11 cellular contexts compared by ENCODE assay signal in genomic region chr6:169726049-169726400, GRCh38. TPM values are rescaled to one million over a fixed set of nuclear protein-coding genes. Genes with fewer than 3 reads are reported as not detected.
A peak's percentile ranks its signal among the peaks of the same experiment; 100 is the strongest.
DNase-seq lines count a peak whose midpoint lies in the region; ATAC-seq and TF ChIP-seq lines count a peak whose summit lies in the region.
"Had no signal": no experiment of that assay in that cellular context is flagged by ENCODE, and none has a peak within 500 bp of the region (broad histone marks: within the 10 kb centered on the region; RNA-seq: fewer than 3 reads in every experiment).

No MANE protein-coding gene starts in this region.

- intact Hi-C loops in CD4-positive, alpha-beta memory T cell (cut with micrococcal nuclease) = no loop called here
- intact Hi-C loops in adrenal gland (cut with DNase I) = no loop called here
- intact Hi-C loops in natural killer cell (cut with micrococcal nuclease) = no loop called here
- intact Hi-C loops in posterior cingulate gyrus (cut with DNase I) = no loop called here

- no peak overlapping the region for H3K4me3 ChIP-seq in CD4-positive, alpha-beta memory T cell (ENCODE audit: low read length in 2 of 2)
- peak overlapping the region; percentile 82 for H3K4me3 ChIP-seq in HUES48 (ENCODE audit: low read depth, low read length)
- peak overlapping the region in 1 of 4 donors; percentile 90 for H3K4me3 ChIP-seq in adrenal gland
- H3K4me3 ChIP-seq: MG63 had no signal

- H3K4me1 ChIP-seq in CD4-positive, alpha-beta memory T cell (ENCODE audit: insufficient read depth, low read length) = peaks cover 28% of the 10 kb centered on the region
- peaks cover 17% of the 10 kb centered on the region for H3K4me1 ChIP-seq in HUES48 (ENCODE audit: control insufficient read depth, insufficient read depth, low read length)
- H3K4me1 ChIP-seq in adrenal gland (replicated peaks in 1 of 2) = peaks cover 10 to 31% of the 10 kb centered on the region in 2 donors

- POLR2A ChIA-PET in CD4-positive, alpha-beta memory T cell (lab: Charles Lee; ENCODE audit: partially characterized antibody) = interaction anchor here (6.4 to 18.2 kb wide), 3 partner anchors 17 to 25 kb away, joined by 55 to 279 read pairs (median 100); partner anchors contain the start of genes C6orf120, DYNLT2, ERMARD and WDR27

- H3K36me3 ChIP-seq in CD4-positive, alpha-beta memory T cell (ENCODE audit: insufficient read depth, low read length) = no peaks in the 10 kb centered on the region
- H3K36me3 ChIP-seq in HUES48 (ENCODE audit: control insufficient read depth, insufficient read depth, low read length) = no peaks in the 10 kb centered on the region
- no peaks in the 10 kb centered on the region for H3K36me3 ChIP-seq in adrenal gland (replicated peaks in 1 of 2)
- H3K36me3 ChIP-seq: MG63, tibial nerve had no signal

- H3K27ac ChIP-seq in CD4-positive, alpha-beta memory T cell (ENCODE audit: low read depth, low read length) = no peak overlapping the region
- no peak overlapping the region for H3K27ac ChIP-seq in HUES48 (ENCODE audit: low read depth, low read length)
- H3K27ac ChIP-seq in adrenal gland = peak overlapping the region in 4 of 5 donors; percentile 93 to 99 (median 96)
- H3K27ac ChIP-seq: HL-60 had no signal

- no peaks in the 10 kb centered on the region for H3K9me3 Mint-ChIP-seq in CD4-positive, alpha-beta memory T cell
- no peaks in the 10 kb centered on the region for H3K9me3 Mint-ChIP-seq in natural killer cell

- H3K4me3 Mint-ChIP-seq in CD4-positive, alpha-beta memory T cell = peak overlapping the region; percentile 84 to 94 (median 88)
- H3K4me3 Mint-ChIP-seq in natural killer cell = peak overlapping the region; percentile 80

- ATAC-seq in natural killer cell (no peak), GM21786 (IDR thresholded peaks at IDR 0.05; ENCODE audit: unreplicated experiment) (no peak)

- H3K9ac ChIP-seq in HUES48 (ENCODE audit: low read depth, low read length) = no peak overlapping the region

- peak overlapping the region in 6 of 7 donors; percentile 58 to 94 (median 93) for H3K27ac Mint-ChIP-seq in CD4-positive, alpha-beta memory T cell
- H3K27ac Mint-ChIP-seq in natural killer cell = peak overlapping the region; percentile 1 to 29

- H3K4me1 Mint-ChIP-seq in CD4-positive, alpha-beta memory T cell = peaks cover 16 to 35% (median 24%) of the 10 kb centered on the region in 4 donors
- H3K4me1 Mint-ChIP-seq in natural killer cell = peaks cover 12 to 16% of the 10 kb centered on the region in 2 donors

- TF ChIP-seq CTCF in adrenal gland (IDR thresholded peaks at IDR 0.05) (no peak), natural killer cell (IDR thresholded peaks at IDR 0.05) (no peak)

- WGBS in adrenal gland, 4 donors = 80 to 100% (median 87%) methylated on average over 1 of the region's 1 CpG

- peaks cover 0 to 10% of the 10 kb centered on the region in 2 donors for H3K36me3 Mint-ChIP-seq in CD4-positive, alpha-beta memory T cell
- no peaks in the 10 kb centered on the region for H3K36me3 Mint-ChIP-seq in natural killer cell

- CTCF ChIA-PET in CD4-positive, alpha-beta memory T cell (lab: Charles Lee; ENCODE audit: partially characterized antibody) = no interaction called here

- H3K9me3 ChIP-seq in CD4-positive, alpha-beta memory T cell (ENCODE audit: control insufficient read depth in 1 of 2, low read length in 2 of 2) = no peaks in the 10 kb centered on the region
- no peaks in the 10 kb centered on the region for H3K9me3 ChIP-seq in HUES48 (ENCODE audit: control insufficient read depth, insufficient read depth, low read length)
- H3K9me3 ChIP-seq in adrenal gland (replicated peaks in 1 of 3) = no peaks in the 10 kb centered on the region
- H3K9me3 ChIP-seq: MG63, tibial nerve had no signal

- no peaks in the 10 kb centered on the region for H3K27me3 ChIP-seq in CD4-positive, alpha-beta memory T cell (ENCODE audit: insufficient read depth, low read length)
- H3K27me3 ChIP-seq in HUES48 (ENCODE audit: control insufficient read depth, insufficient read depth, low read length) (peaks cover 7% of the 10 kb centered on the region; the same call in 1 of the 2 replicates), adrenal gland (no peaks in the 10 kb centered on the region)
- H3K27me3 ChIP-seq: MG63, tibial nerve had no signal

- no peak for DNase-seq in CD4-positive, alpha-beta memory T cell
- no peak for DNase-seq in adrenal gland
- no peak for DNase-seq in natural killer cell
- DNase-seq in NCI-H526 (lab: John Stamatoyannopoulos, UW) = no peak
- DNase-seq in dedifferentiated amniotic fluid mesenchymal stem cell (ENCODE audit: extremely low spot score) = no peak
- DNase-seq in posterior cingulate gyrus = no peak
- DNase-seq: MG63 had no signal

- TF ChIP-seq POLR2A in adrenal gland (IDR thresholded peaks at IDR 0.05) = no peak

- no peaks in the 10 kb centered on the region for H3K27me3 Mint-ChIP-seq in CD4-positive, alpha-beta memory T cell
- peaks cover 6 to 7% of the 10 kb centered on the region in 2 donors for H3K27me3 Mint-ChIP-seq in natural killer cell (ENCODE audit: low read depth in 2 of 2)

RNA-seq across cellular contexts. Expression of gene PHF10, which starts 1.7 kb away (rescaled TPM):
- 100 to 1,000 TPM; 106 to 108 TPM for total RNA-seq in CD4-positive, alpha-beta memory T cell
- 10 to 100 TPM; 17.5 to 24.0 TPM for polyA plus RNA-seq in CD4-positive, alpha-beta memory T cell
- total RNA-seq in adrenal gland (100 to 1,000 TPM in 2 of 8 donors, 10 to 100 TPM in 6; 36.6 to 119 (median 50.9) TPM), natural killer cell (10 to 100 TPM; 46.5 to 56.5 (median 53.6) TPM)
- 100 to 1,000 TPM in 1 of 3 donors, 10 to 100 TPM in 2; 52.9 to 121 (median 90.7) TPM for polyA plus RNA-seq in adrenal gland

RNA-seq across cellular contexts. Expression of gene C6orf120, which starts 24.1 kb away (rescaled TPM):
- 10 to 100 TPM; 32.9 to 35.9 TPM for total RNA-seq in CD4-positive, alpha-beta memory T cell
- polyA plus RNA-seq in CD4-positive, alpha-beta memory T cell = 10 to 100 TPM in 1 of 2 donors, 1 to 10 TPM in 1; 8.3 to 11.0 TPM
- total RNA-seq in adrenal gland (10 to 100 TPM; 22.5 to 59.9 (median 47.0) TPM), natural killer cell (10 to 100 TPM; 13.9 to 17.3 (median 16.6) TPM)
- polyA plus RNA-seq in adrenal gland = 10 to 100 TPM in 1 of 3 donors, 1 to 10 TPM in 2; 5.0 to 28.4 (median 5.6) TPM

RNA-seq across cellular contexts. Expression of gene WDR27, which starts 24.2 kb away (rescaled TPM):
- 10 to 100 TPM; 73.0 to 82.8 TPM for total RNA-seq in CD4-positive, alpha-beta memory T cell
- 1 to 10 TPM; 5.9 to 6.7 TPM for polyA plus RNA-seq in CD4-positive, alpha-beta memory T cell
- total RNA-seq in adrenal gland (10 to 100 TPM in 6 of 8 donors, 1 to 10 TPM in 2; 9.5 to 66.7 (median 24.5) TPM), natural killer cell (10 to 100 TPM; 12.7 to 31.0 (median 25.3) TPM)
- 10 to 100 TPM in 2 of 3 donors, 1 to 10 TPM in 1; 6.0 to 56.8 (median 46.6) TPM for polyA plus RNA-seq in adrenal gland

RNA-seq across cellular contexts. Expression of gene DYNLT2, which starts 25.3 kb away (rescaled TPM):
- total RNA-seq in CD4-positive, alpha-beta memory T cell = 1 to 10 TPM; 4.6 to 6.9 TPM
- 1 to 10 TPM in 1 of 2 donors, under 1 TPM in 1; 0.56 to 1.5 TPM for polyA plus RNA-seq in CD4-positive, alpha-beta memory T cell
- total RNA-seq in adrenal gland (1 to 10 TPM in 6 of 8 donors, under 1 TPM in 2; 0.14 to 2.2 (median 1.4) TPM), natural killer cell (1 to 10 TPM; 4.0 to 6.8 (median 5.3) TPM)
- polyA plus RNA-seq in adrenal gland = 1 to 10 TPM; 1.7 to 3.8 (median 2.3) TPM

RNA-seq across cellular contexts. Expression of gene ERMARD, which starts 25.4 kb away (rescaled TPM):
- 10 to 100 TPM; 33.4 to 41.4 TPM for total RNA-seq in CD4-positive, alpha-beta memory T cell
- polyA plus RNA-seq in CD4-positive, alpha-beta memory T cell = 10 to 100 TPM; 11.0 to 11.9 TPM
- total RNA-seq in adrenal gland = 10 to 100 TPM; 10.1 to 40.2 (median 27.6) TPM
- polyA plus RNA-seq in adrenal gland = 100 to 1,000 TPM in 2 of 3 donors, 10 to 100 TPM in 1; 20.1 to 296 (median 151) TPM
- 10 to 100 TPM; 33.9 to 42.2 (median 36.4) TPM for total RNA-seq in natural killer cell

Comparison
In these comparisons a context has a peak if more than half of its experiments do, and no peak if none do; other contexts are left out.
1. H3K27ac ChIP-seq: peak in adrenal gland (4 of 5); none in CD4-positive, alpha-beta memory T cell (single experiment) and HUES48 (single experiment).